Comparison of ENCODE assay signal across 8 cellular contexts in the genomic region with DNA sequence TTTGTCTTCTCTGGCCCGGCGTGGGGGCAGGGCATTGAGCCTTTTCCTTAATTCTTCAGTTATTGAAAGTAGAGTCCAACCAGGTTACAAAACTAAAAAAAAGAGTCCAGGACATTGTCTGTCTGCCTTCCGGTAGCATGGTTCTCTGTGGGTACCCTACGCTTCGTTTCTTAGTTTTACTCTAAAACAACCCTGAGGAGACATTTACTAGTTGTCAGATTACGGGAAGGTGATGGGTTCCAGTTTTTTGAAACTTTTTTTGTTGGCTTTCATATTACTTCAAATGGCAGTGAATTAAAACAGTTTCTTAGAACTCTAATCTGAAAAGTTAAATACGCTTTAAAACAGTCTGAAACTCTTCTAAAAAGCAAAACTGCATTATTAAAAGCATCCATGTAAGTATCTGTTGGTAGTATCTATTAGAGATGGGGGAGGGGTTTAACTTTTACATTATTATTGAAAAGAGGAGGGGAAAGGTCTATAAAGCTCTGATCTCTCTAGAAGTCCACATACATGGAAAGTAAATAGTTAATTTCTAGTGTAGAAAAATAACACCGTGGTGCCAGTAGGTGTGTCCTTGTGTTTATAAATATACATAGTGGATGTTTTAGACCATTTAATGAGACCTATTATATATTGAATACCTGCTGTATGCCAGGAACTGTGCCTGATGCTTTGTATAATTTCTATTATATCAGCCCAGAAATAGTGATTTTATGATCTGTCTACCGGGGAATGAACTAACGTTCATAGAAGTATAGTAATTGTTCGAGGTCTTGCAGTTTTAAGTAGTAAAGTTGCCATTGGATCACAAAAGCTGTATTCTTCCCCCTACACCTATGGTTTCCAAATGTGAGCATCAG. TPM values are rescaled to one million over a fixed set of nuclear protein-coding genes. Genes with fewer than 3 reads are reported as not detected.
A peak's percentile ranks its signal among the peaks of the same experiment; 100 is the strongest.
DNase-seq lines count a peak whose midpoint lies in the region; ATAC-seq and TF ChIP-seq lines count a peak whose summit lies in the region.

No MANE protein-coding gene starts in this region.

- peak; percentile 1 for ATAC-seq in HG03520 (IDR thresholded peaks at IDR 0.05; ENCODE audit: unreplicated experiment)
- ATAC-seq in HG03439 (IDR thresholded peaks at IDR 0.05; ENCODE audit: unreplicated experiment) = no peak

- H3K4me3 ChIP-seq in BLaER1 treated with 17β-estradiol and CSF1 and Interleukin-3, amounts not matched to agents 10 nM and 100 nM = peak overlapping the region; percentile 79 to 99 (median 92)
- peak overlapping the region; percentile 96 for H3K4me3 ChIP-seq in left ventricle myocardium inferior
- peak overlapping the region; percentile 80 for H3K4me3 ChIP-seq in skeletal muscle cell (ENCODE audit: low read depth, low read length)

- TF ChIP-seq CTCF in left ventricle myocardium inferior (IDR thresholded peaks at IDR 0.05; ENCODE audit: borderline replicate concordance) = no peak

- no peaks in the 10 kb centered on the region for H3K27me3 ChIP-seq in BLaER1 treated with 17β-estradiol and CSF1 and Interleukin-3, amounts not matched to agents 10 nM and 100 nM
- no peaks in the 10 kb centered on the region for H3K27me3 ChIP-seq in left ventricle myocardium inferior (ENCODE audit: low read depth)

- H3K9ac ChIP-seq in BLaER1 treated with 17β-estradiol and CSF1 and Interleukin-3, amounts not matched to agents 10 nM and 100 nM = peak overlapping the region; percentile 98 to 100 (median 100)

- H3K27me3 Mint-ChIP-seq in activated CD4-positive, alpha-beta memory T cell treated with anti-CD3 and anti-CD28 coated beads, Interleukin-2, amount 10 ng/mL, durations not matched to agents 7 days and 5 days = no peaks in the 10 kb centered on the region

- H3K4me2 ChIP-seq in BLaER1 treated with 17β-estradiol and CSF1 and Interleukin-3, amounts not matched to agents 10 nM and 100 nM = peak overlapping the region; percentile 83 to 95 (median 86)

- no peaks in the 10 kb centered on the region for H3K9me3 ChIP-seq in BLaER1 treated with 17β-estradiol and CSF1 and Interleukin-3, amounts not matched to agents 10 nM and 100 nM (replicated peaks in 1 of 11)
- H3K9me3 ChIP-seq in left ventricle myocardium inferior (replicated peaks) = no peaks in the 10 kb centered on the region

- H3K4me1 Mint-ChIP-seq in activated CD4-positive, alpha-beta memory T cell treated with anti-CD3 and anti-CD28 coated beads, Interleukin-2, amount 10 ng/mL, durations not matched to agents 7 days and 5 days = peaks cover 19% of the 10 kb centered on the region

- peaks cover 52 to 65% (median 60%) of the 10 kb centered on the region in 10 experiments for H3K4me1 ChIP-seq in BLaER1 treated with 17β-estradiol and CSF1 and Interleukin-3, amounts not matched to agents 10 nM and 100 nM
- H3K4me1 ChIP-seq in left ventricle myocardium inferior = peaks cover 72% of the 10 kb centered on the region

- peak overlapping the region; percentile 99 to 100 (median 100) for H3K27ac ChIP-seq in BLaER1 treated with 17β-estradiol and CSF1 and Interleukin-3, amounts not matched to agents 10 nM and 100 nM
- H3K27ac ChIP-seq in left ventricle myocardium inferior (replicated peaks) = peak overlapping the region; percentile 100

- CTCF ChIA-PET in activated CD4-positive, alpha-beta memory T cell treated with anti-CD3 and anti-CD28 coated beads, Interleukin-2, amount 10 ng/mL, durations not matched to agents 7 days and 5 days (lab: Charles Lee) = interaction anchor here (0.6 to 4.5 kb wide), 5 partner anchors 13 to 103 kb away, joined by 3 to 31 read pairs (median 4); no protein-coding TSS in a partner anchor

- peak overlapping the region; percentile 98 for H3K27ac Mint-ChIP-seq in activated CD4-positive, alpha-beta memory T cell treated with anti-CD3 and anti-CD28 coated beads, Interleukin-2, amount 10 ng/mL, durations not matched to agents 7 days and 5 days

- no peaks in the 10 kb centered on the region for H3K9me3 Mint-ChIP-seq in activated CD4-positive, alpha-beta memory T cell treated with anti-CD3 and anti-CD28 coated beads, Interleukin-2, amount 10 ng/mL, durations not matched to agents 7 days and 5 days

- peak overlapping the region; percentile 93 for H3K4me3 Mint-ChIP-seq in activated CD4-positive, alpha-beta memory T cell treated with anti-CD3 and anti-CD28 coated beads, Interleukin-2, amount 10 ng/mL, durations not matched to agents 7 days and 5 days

- intact Hi-C loops in left ventricle myocardium inferior (cut with micrococcal nuclease) (no loop called here), posterior vena cava (cut with DNase I) (loop anchor here in 1 of 2 donors (5.0 kb wide), 1 partner anchor 37 kb away; a partner anchor contains a TSS)

- peaks cover 5 to 20% (median 13%) of the 10 kb centered on the region in 11 experiments; a peak in 13 of 22 replicates for H3K36me3 ChIP-seq in BLaER1 treated with 17β-estradiol and CSF1 and Interleukin-3, amounts not matched to agents 10 nM and 100 nM
- H3K36me3 ChIP-seq in left ventricle myocardium inferior = no peaks in the 10 kb centered on the region

- POLR2A ChIA-PET in activated CD4-positive, alpha-beta memory T cell treated with anti-CD3 and anti-CD28 coated beads, Interleukin-2, amount 10 ng/mL, durations not matched to agents 7 days and 5 days (lab: Charles Lee) = interaction anchor here (0.6 to 20.1 kb wide), 16 partner anchors 9 to 360 kb away, joined by 3 to 658 read pairs (median 5); a partner anchor contains a TSS

- no peak for DNase-seq in activated CD4-positive, alpha-beta memory T cell treated with anti-CD3 and anti-CD28 coated beads, Interleukin-2, amount 10 ng/mL, durations not matched to agents 7 days and 5 days
- no peak for DNase-seq in left ventricle myocardium inferior
- no peak for DNase-seq in skeletal muscle cell (ENCODE audit: low read depth)
- no peak for DNase-seq in posterior vena cava (ENCODE audit: low spot score)
- DNase-seq in GM03348 (ENCODE audit: low spot score) = no peak

- H4K20me1 ChIP-seq in BLaER1 treated with 17β-estradiol and CSF1 and Interleukin-3, amounts not matched to agents 10 nM and 100 nM = peaks cover 0 to 31% (median 16%) of the 10 kb centered on the region in 11 experiments; a peak in 14 of 22 replicates

- H3K36me3 Mint-ChIP-seq in activated CD4-positive, alpha-beta memory T cell treated with anti-CD3 and anti-CD28 coated beads, Interleukin-2, amount 10 ng/mL, durations not matched to agents 7 days and 5 days (ENCODE audit: low read depth) = peaks cover 35% of the 10 kb centered on the region

RNA-seq across cellular contexts. Expression of a gene that starts 2.3 kb away (rescaled TPM):
- total RNA-seq in activated CD4-positive, alpha-beta memory T cell treated with anti-CD3 and anti-CD28 coated beads, Interleukin-2, amount 10 ng/mL, durations not matched to agents 7 days and 5 days = 10 to 100 TPM; 27.9 to 28.1 TPM
- total RNA-seq in left ventricle myocardium inferior = 12.0 TPM
- 10 to 100 TPM; 16.9 to 18.5 TPM for total RNA-seq in posterior vena cava

RNA-seq across cellular contexts. Expression of a gene that starts 38.2 kb away (rescaled TPM):
- total RNA-seq in activated CD4-positive, alpha-beta memory T cell treated with anti-CD3 and anti-CD28 coated beads, Interleukin-2, amount 10 ng/mL, durations not matched to agents 7 days and 5 days = 10 to 100 TPM; 33.7 to 34.9 TPM
- total RNA-seq in left ventricle myocardium inferior = 12.8 TPM
- total RNA-seq in posterior vena cava = 10 to 100 TPM; 13.9 to 16.2 TPM
